ENCODE assay signal across 1 cellular context in genomic region chr3:140842984-140843649, GRCh38.
TF ChIP-seq lines count a peak whose summit lies in the region.

No MANE protein-coding gene starts in this region.

TF ChIP-seq in GM12878, 131 proteins besides CTCF, POLR2A, EP300 and RAD21 (continued from another document and continues in another):
- TF ChIP-seq SP1 (IDR thresholded peaks at IDR 0.05; ENCODE audit: low read depth, low read length) (no peak), CBFB (IDR thresholded peaks at IDR 0.05; ENCODE audit: low read depth) (no peak), ASH2L (IDR thresholded peaks at IDR 0.05; ENCODE audit: borderline replicate concordance, low read depth) (no peak), RFX5 (IDR thresholded peaks at IDR 0.05; ENCODE audit: low read depth, low read length) (no peak), SMC3 (IDR thresholded peaks at IDR 0.05; ENCODE audit: borderline replicate concordance, low read length) (no peak), BHLHE40 (IDR thresholded peaks at IDR 0.05; ENCODE audit: borderline replicate concordance in 1 of 2, low read depth in 2 of 2, low read length in 1 of 2) (peak in 1 of 2 experiments; percentile 47; a peak in 1 of 4 replicates), FOXK2 (IDR thresholded peaks at IDR 0.05) (peak; percentile 59; the same call in 1 of the 2 replicates), NBN (IDR thresholded peaks at IDR 0.05) (peak; percentile 76), SMAD1 (IDR thresholded peaks at IDR 0.05; ENCODE audit: low read depth, partially characterized antibody) (no peak), SMARCA5 (IDR thresholded peaks at IDR 0.05) (no peak), HDAC2 (IDR thresholded peaks at IDR 0.05) (no peak), HDAC6 (IDR thresholded peaks at IDR 0.05; ENCODE audit: unreplicated experiment) (no peak), E2F8 (IDR thresholded peaks at IDR 0.05; ENCODE audit: low read depth, partially characterized antibody) (no peak), ZNF207 (IDR thresholded peaks at IDR 0.05; ENCODE audit: borderline replicate concordance) (no peak), TBL1XR1 (IDR thresholded peaks at IDR 0.05; ENCODE audit: low read depth, low read length) (no peak), ZNF384 (IDR thresholded peaks at IDR 0.05; ENCODE audit: borderline replicate concordance, low read depth, low read length) (no peak), JUNB (IDR thresholded peaks at IDR 0.05) (no peak), ZSCAN29 (IDR thresholded peaks at IDR 0.05) (no peak), LARP7 (IDR thresholded peaks at IDR 0.05) (no peak), YBX1 (IDR thresholded peaks at IDR 0.05) (no peak), MLLT1 (IDR thresholded peaks at IDR 0.05) (peak; percentile 35; the same call in 1 of the 2 replicates), ZNF274 (IDR thresholded peaks at IDR 0.05; ENCODE audit: insufficient read depth, insufficient read length) (no peak), CBX5 (IDR thresholded peaks at IDR 0.05; ENCODE audit: low read depth) (no peak), ETV6 (conservative IDR thresholded peaks at IDR 0.05 in 1 of 2, IDR thresholded peaks at IDR 0.05 in 1 of 2; ENCODE audit: borderline replicate concordance in 1 of 2, low read depth in 1 of 2) (no peak), NR2C2 (IDR thresholded peaks at IDR 0.05; ENCODE audit: borderline replicate concordance, control insufficient read depth, insufficient read length, low read depth) (no peak), ATF2 (IDR thresholded peaks at IDR 0.05; ENCODE audit: low read length) (no peak; the same call in 1 of the 2 replicates), SIN3A (IDR thresholded peaks at IDR 0.05; ENCODE audit: low read depth, low read length) (no peak), DPF2 (IDR thresholded peaks at IDR 0.05) (peak; percentile 96), MXI1 (IDR thresholded peaks at IDR 0.05; ENCODE audit: low read depth, low read length) (no peak)
- TF ChIP-seq, protein P1, sequence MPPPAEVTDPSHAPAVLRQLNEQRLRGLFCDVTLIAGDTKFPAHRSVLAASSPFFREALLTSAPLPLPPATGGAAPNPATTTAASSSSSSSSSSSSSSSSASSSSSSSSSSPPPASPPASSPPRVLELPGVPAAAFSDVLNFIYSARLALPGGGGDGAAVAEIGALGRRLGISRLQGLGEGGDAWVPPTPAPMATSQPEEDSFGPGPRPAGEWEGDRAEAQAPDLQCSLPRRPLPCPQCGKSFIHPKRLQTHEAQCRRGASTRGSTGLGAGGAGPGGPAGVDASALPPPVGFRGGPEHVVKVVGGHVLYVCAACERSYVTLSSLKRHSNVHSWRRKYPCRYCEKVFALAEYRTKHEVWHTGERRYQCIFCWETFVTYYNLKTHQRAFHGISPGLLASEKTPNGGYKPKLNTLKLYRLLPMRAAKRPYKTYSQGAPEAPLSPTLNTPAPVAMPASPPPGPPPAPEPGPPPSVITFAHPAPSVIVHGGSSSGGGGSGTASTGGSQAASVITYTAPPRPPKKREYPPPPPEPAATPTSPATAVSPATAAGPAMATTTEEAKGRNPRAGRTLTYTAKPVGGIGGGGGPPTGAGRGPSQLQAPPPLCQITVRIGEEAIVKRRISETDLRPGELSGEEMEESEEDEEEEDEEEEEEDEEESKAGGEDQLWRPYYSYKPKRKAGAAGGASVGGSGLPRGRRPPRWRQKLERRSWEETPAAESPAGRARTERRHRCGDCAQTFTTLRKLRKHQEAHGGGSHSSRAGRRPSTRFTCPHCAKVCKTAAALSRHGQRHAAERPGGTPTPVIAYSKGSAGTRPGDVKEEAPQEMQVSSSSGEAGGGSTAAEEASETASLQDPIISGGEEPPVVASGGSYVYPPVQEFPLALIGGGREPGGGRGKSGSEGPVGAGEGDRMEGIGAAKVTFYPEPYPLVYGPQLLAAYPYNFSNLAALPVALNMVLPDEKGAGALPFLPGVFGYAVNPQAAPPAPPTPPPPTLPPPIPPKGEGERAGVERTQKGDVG (CRISPR knock-in tag; IDR thresholded peaks at IDR 0.05): no peak
- TF ChIP-seq, protein P2, sequence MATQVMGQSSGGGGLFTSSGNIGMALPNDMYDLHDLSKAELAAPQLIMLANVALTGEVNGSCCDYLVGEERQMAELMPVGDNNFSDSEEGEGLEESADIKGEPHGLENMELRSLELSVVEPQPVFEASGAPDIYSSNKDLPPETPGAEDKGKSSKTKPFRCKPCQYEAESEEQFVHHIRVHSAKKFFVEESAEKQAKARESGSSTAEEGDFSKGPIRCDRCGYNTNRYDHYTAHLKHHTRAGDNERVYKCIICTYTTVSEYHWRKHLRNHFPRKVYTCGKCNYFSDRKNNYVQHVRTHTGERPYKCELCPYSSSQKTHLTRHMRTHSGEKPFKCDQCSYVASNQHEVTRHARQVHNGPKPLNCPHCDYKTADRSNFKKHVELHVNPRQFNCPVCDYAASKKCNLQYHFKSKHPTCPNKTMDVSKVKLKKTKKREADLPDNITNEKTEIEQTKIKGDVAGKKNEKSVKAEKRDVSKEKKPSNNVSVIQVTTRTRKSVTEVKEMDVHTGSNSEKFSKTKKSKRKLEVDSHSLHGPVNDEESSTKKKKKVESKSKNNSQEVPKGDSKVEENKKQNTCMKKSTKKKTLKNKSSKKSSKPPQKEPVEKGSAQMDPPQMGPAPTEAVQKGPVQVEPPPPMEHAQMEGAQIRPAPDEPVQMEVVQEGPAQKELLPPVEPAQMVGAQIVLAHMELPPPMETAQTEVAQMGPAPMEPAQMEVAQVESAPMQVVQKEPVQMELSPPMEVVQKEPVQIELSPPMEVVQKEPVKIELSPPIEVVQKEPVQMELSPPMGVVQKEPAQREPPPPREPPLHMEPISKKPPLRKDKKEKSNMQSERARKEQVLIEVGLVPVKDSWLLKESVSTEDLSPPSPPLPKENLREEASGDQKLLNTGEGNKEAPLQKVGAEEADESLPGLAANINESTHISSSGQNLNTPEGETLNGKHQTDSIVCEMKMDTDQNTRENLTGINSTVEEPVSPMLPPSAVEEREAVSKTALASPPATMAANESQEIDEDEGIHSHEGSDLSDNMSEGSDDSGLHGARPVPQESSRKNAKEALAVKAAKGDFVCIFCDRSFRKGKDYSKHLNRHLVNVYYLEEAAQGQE (IDR thresholded peaks at IDR 0.05; ENCODE audit: low read depth, low read length): no peak
- TF ChIP-seq, protein P3, sequence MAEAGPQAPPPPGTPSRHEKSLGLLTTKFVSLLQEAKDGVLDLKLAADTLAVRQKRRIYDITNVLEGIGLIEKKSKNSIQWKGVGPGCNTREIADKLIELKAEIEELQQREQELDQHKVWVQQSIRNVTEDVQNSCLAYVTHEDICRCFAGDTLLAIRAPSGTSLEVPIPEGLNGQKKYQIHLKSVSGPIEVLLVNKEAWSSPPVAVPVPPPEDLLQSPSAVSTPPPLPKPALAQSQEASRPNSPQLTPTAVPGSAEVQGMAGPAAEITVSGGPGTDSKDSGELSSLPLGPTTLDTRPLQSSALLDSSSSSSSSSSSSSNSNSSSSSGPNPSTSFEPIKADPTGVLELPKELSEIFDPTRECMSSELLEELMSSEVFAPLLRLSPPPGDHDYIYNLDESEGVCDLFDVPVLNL (IDR thresholded peaks at IDR 0.05; ENCODE audit: low read depth, low read length): no peak
- TF ChIP-seq, protein P4, sequence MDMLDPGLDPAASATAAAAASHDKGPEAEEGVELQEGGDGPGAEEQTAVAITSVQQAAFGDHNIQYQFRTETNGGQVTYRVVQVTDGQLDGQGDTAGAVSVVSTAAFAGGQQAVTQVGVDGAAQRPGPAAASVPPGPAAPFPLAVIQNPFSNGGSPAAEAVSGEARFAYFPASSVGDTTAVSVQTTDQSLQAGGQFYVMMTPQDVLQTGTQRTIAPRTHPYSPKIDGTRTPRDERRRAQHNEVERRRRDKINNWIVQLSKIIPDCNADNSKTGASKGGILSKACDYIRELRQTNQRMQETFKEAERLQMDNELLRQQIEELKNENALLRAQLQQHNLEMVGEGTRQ (IDR thresholded peaks at IDR 0.05; ENCODE audit: borderline replicate concordance, low read depth, low read length): no peak
- TF ChIP-seq, protein P5, sequence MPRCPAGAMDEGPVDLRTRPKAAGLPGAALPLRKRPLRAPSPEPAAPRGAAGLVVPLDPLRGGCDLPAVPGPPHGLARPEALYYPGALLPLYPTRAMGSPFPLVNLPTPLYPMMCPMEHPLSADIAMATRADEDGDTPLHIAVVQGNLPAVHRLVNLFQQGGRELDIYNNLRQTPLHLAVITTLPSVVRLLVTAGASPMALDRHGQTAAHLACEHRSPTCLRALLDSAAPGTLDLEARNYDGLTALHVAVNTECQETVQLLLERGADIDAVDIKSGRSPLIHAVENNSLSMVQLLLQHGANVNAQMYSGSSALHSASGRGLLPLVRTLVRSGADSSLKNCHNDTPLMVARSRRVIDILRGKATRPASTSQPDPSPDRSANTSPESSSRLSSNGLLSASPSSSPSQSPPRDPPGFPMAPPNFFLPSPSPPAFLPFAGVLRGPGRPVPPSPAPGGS (IDR thresholded peaks at IDR 0.05; ENCODE audit: borderline replicate concordance, insufficient read depth, low read depth, low read length, poor library complexity, severe bottlenecking): no peak
- TF ChIP-seq, protein P6, sequence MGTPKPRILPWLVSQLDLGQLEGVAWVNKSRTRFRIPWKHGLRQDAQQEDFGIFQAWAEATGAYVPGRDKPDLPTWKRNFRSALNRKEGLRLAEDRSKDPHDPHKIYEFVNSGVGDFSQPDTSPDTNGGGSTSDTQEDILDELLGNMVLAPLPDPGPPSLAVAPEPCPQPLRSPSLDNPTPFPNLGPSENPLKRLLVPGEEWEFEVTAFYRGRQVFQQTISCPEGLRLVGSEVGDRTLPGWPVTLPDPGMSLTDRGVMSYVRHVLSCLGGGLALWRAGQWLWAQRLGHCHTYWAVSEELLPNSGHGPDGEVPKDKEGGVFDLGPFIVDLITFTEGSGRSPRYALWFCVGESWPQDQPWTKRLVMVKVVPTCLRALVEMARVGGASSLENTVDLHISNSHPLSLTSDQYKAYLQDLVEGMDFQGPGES (IDR thresholded peaks at IDR 0.05): no peak
- TF ChIP-seq, protein P7, sequence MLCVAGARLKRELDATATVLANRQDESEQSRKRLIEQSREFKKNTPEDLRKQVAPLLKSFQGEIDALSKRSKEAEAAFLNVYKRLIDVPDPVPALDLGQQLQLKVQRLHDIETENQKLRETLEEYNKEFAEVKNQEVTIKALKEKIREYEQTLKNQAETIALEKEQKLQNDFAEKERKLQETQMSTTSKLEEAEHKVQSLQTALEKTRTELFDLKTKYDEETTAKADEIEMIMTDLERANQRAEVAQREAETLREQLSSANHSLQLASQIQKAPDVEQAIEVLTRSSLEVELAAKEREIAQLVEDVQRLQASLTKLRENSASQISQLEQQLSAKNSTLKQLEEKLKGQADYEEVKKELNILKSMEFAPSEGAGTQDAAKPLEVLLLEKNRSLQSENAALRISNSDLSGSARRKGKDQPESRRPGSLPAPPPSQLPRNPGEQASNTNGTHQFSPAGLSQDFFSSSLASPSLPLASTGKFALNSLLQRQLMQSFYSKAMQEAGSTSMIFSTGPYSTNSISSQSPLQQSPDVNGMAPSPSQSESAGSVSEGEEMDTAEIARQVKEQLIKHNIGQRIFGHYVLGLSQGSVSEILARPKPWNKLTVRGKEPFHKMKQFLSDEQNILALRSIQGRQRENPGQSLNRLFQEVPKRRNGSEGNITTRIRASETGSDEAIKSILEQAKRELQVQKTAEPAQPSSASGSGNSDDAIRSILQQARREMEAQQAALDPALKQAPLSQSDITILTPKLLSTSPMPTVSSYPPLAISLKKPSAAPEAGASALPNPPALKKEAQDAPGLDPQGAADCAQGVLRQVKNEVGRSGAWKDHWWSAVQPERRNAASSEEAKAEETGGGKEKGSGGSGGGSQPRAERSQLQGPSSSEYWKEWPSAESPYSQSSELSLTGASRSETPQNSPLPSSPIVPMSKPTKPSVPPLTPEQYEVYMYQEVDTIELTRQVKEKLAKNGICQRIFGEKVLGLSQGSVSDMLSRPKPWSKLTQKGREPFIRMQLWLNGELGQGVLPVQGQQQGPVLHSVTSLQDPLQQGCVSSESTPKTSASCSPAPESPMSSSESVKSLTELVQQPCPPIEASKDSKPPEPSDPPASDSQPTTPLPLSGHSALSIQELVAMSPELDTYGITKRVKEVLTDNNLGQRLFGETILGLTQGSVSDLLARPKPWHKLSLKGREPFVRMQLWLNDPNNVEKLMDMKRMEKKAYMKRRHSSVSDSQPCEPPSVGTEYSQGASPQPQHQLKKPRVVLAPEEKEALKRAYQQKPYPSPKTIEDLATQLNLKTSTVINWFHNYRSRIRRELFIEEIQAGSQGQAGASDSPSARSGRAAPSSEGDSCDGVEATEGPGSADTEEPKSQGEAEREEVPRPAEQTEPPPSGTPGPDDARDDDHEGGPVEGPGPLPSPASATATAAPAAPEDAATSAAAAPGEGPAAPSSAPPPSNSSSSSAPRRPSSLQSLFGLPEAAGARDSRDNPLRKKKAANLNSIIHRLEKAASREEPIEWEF (IDR thresholded peaks at IDR 0.05; ENCODE audit: insufficient replicate concordance, low read depth, low read length): peak; percentile 30
